In the genomic region with DNA sequence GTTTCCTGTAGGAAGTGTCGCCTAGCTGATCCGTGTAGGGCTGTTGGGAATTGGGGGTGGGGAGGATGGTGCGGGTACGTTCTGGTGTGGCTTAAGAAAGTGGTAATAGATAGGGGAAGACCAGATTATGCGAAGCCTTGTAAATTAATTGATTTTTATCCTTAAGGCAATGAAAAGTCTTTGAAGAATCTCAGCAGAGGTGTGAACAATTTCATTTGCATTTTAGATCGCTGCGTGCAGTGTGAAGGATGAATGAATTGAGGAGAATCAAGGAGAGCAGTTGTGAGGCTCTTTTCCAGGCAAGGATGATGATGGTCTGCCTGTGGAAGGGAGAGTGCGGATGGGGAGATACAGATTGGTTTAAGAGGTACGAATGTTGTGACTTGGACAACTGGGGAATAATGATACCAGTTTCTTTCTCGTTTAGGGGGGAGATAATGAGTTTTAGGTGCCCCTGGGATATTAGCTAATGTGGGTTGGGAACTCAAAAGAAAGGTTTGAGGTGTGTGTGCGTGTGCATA, we compare ENCODE assay signal across 8 cellular contexts. TPM values are rescaled to one million over a fixed set of nuclear protein-coding genes. Genes with fewer than 3 reads are reported as not detected.
DNase-seq lines count a peak whose midpoint lies in the region; ATAC-seq and TF ChIP-seq lines count a peak whose summit lies in the region.

No MANE protein-coding gene starts in this region.

- H3K4me3 ChIP-seq in GM06990 (replicated peaks; ENCODE audit: low read depth, low read length) (peak overlapping the region; percentile 91), LNCaP clone FGC (ENCODE audit: low read depth, low read length) (peak overlapping the region; percentile 71), ectodermal cell (ENCODE audit: insufficient read depth, low read depth, low read length) (peak overlapping the region; percentile 50), ovary (peak overlapping the region; percentile 77)

- in situ Hi-C loops in GM13977 (cut with MboI; ENCODE audit: low pct_unique_long_range_greater_than_20kb, low sequenced_read_pairs, unreplicated experiment), result no loop called here

- H3K9me3 ChIP-seq in ectodermal cell (ENCODE audit: control insufficient read depth, low read length) (no peaks in the 10 kb centered on the region), ovary (no peaks in the 10 kb centered on the region)

- H3K36me3 ChIP-seq in GM06990 (ENCODE audit: control insufficient read depth, insufficient read depth, low read length) (peaks cover 2% of the 10 kb centered on the region), ectodermal cell (ENCODE audit: control insufficient read depth, insufficient read depth, low read length) (peaks cover 9% of the 10 kb centered on the region), ovary (no peaks in the 10 kb centered on the region)

- no peak for TF ChIP-seq POLR2A in ovary (IDR thresholded peaks at IDR 0.05)

- H3K27ac ChIP-seq in ectodermal cell (ENCODE audit: insufficient read depth, low read depth, low read length, poor library complexity, severe bottlenecking) (peak overlapping the region; percentile 88), ovary (peak overlapping the region; percentile 95 to 97)

- no peak for TF ChIP-seq EP300 in ovary (IDR thresholded peaks at IDR 0.05)

- H3K27me3 ChIP-seq in GM06990 (replicated peaks; ENCODE audit: control insufficient read depth, insufficient read depth, low read length), result no peaks in the 10 kb centered on the region
- H3K27me3 ChIP-seq in ectodermal cell (ENCODE audit: control insufficient read depth, insufficient read depth, low read length, poor library complexity, severe bottlenecking), result no peaks in the 10 kb centered on the region
- no peaks in the 10 kb centered on the region for H3K27me3 ChIP-seq in ovary

- TF ChIP-seq CTCF in GM06990 (IDR thresholded peaks at IDR 0.05; ENCODE audit: insufficient read depth, low read length, poor library complexity, severe bottlenecking) (no peak), LNCaP clone FGC (IDR thresholded peaks at IDR 0.05; ENCODE audit: control insufficient read depth, extremely low read depth, insufficient read depth) (no peak), ovary (IDR thresholded peaks at IDR 0.05) (no peak), GM13977 (IDR thresholded peaks at IDR 0.05; ENCODE audit: extremely low read depth, insufficient read depth, missing control alignments) (no peak)

- intact Hi-C loops in ovary (cut with DNase I), result no loop called here

- H3K4me1 ChIP-seq in ectodermal cell (ENCODE audit: control insufficient read depth, insufficient read depth, low read length) (peaks cover 11% of the 10 kb centered on the region), ovary (ENCODE audit: insufficient read depth) (peaks cover 5% of the 10 kb centered on the region)

- DNase-seq in GM06990 (ENCODE audit: extremely low read depth, insufficient read length), result no peak
- DNase-seq in LNCaP clone FGC (ENCODE audit: low read depth), result no peak
- no peak for DNase-seq in ovary
- no peak for DNase-seq in GM13977 (ENCODE audit: low spot score)
- no peak for DNase-seq in NCI-H1105 (lab: John Stamatoyannopoulos, UW)
- DNase-seq in NCI-H2107 treated with DMSO at 0.1 percent for 48 hours (lab: John Stamatoyannopoulos, UW; ENCODE audit: unreplicated experiment), result no peak

- ATAC-seq in HG03469 (IDR thresholded peaks at IDR 0.05; ENCODE audit: unreplicated experiment), result no peak

- 1 to 2% methylated on average over 11 of the region's 11 CpGs for WGBS in ectodermal cell, 2 experiments
- WGBS in ovary, 3 donors, result 4 to 6% (median 4%) methylated on average over 11 of the region's 11 CpGs

RNA-seq across cellular contexts. Expression of gene DEDD, which starts 0.8 kb away (rescaled TPM):
- 50.8 TPM for polyA plus RNA-seq in ectodermal cell (2013, experiment 1 of 4)
- 45.7 TPM for polyA plus RNA-seq in ectodermal cell (2013, experiment 2 of 4)
- 40.5 TPM for polyA plus RNA-seq in ectodermal cell (2013, experiment 3 of 4)
- 42.3 TPM for polyA plus RNA-seq in ectodermal cell (2013, experiment 4 of 4)
- 10 to 100 TPM; 19.0 to 40.2 (median 38.1) TPM for total RNA-seq in ovary
- 10 to 100 TPM; 35.2 to 53.9 TPM for polyA plus RNA-seq in ovary

RNA-seq across cellular contexts. Expression of gene NIT1, which starts 15.4 kb away (rescaled TPM):
- 56.7 TPM for polyA plus RNA-seq in ectodermal cell (2013, experiment 1 of 4)
- polyA plus RNA-seq in ectodermal cell (2013, experiment 2 of 4), result 61.4 TPM
- 52.4 TPM for polyA plus RNA-seq in ectodermal cell (2013, experiment 3 of 4)
- polyA plus RNA-seq in ectodermal cell (2013, experiment 4 of 4), result 57.9 TPM
- total RNA-seq in ovary, result 10 to 100 TPM; 25.4 to 37.1 (median 33.7) TPM
- 10 to 100 TPM; 36.7 to 37.5 TPM for polyA plus RNA-seq in ovary

RNA-seq across cellular contexts. Expression of gene PFDN2, which starts 15.4 kb away (rescaled TPM):
- polyA plus RNA-seq in ectodermal cell (2013, experiment 1 of 4), result 96.0 TPM
- polyA plus RNA-seq in ectodermal cell (2013, experiment 2 of 4), result 77.8 TPM
- 87.6 TPM for polyA plus RNA-seq in ectodermal cell (2013, experiment 3 of 4)
- polyA plus RNA-seq in ectodermal cell (2013, experiment 4 of 4), result 99.7 TPM
- total RNA-seq in ovary, result 10 to 100 TPM; 18.1 to 54.0 (median 46.9) TPM
- polyA plus RNA-seq in ovary, result 10 to 100 TPM; 66.6 to 94.4 TPM

RNA-seq across cellular contexts. Expression of gene UFC1, which starts 20.5 kb away (rescaled TPM):
- 123 TPM for polyA plus RNA-seq in ectodermal cell (2013, experiment 1 of 4)
- 127 TPM for polyA plus RNA-seq in ectodermal cell (2013, experiment 2 of 4)
- polyA plus RNA-seq in ectodermal cell (2013, experiment 3 of 4), result 123 TPM
- 139 TPM for polyA plus RNA-seq in ectodermal cell (2013, experiment 4 of 4)
- 100 to 1,000 TPM in 3 of 7 donors, 10 to 100 TPM in 4; 63.2 to 111 (median 96.1) TPM for total RNA-seq in ovary
- 100 to 1,000 TPM; 131 to 209 TPM for polyA plus RNA-seq in ovary

RNA-seq across cellular contexts. Expression of gene USP21, which starts 26.0 kb away (rescaled TPM):
- polyA plus RNA-seq in ectodermal cell (2013, experiment 1 of 4), result 60.5 TPM
- 40.9 TPM for polyA plus RNA-seq in ectodermal cell (2013, experiment 2 of 4)
- 41.3 TPM for polyA plus RNA-seq in ectodermal cell (2013, experiment 3 of 4)
- 44.3 TPM for polyA plus RNA-seq in ectodermal cell (2013, experiment 4 of 4)
- total RNA-seq in ovary, result 10 to 100 TPM; 16.7 to 41.9 (median 38.5) TPM
- 10 to 100 TPM; 29.2 to 32.0 TPM for polyA plus RNA-seq in ovary
